Comparison of ENCODE assay signal across 28 cellular contexts in the genomic region with DNA sequence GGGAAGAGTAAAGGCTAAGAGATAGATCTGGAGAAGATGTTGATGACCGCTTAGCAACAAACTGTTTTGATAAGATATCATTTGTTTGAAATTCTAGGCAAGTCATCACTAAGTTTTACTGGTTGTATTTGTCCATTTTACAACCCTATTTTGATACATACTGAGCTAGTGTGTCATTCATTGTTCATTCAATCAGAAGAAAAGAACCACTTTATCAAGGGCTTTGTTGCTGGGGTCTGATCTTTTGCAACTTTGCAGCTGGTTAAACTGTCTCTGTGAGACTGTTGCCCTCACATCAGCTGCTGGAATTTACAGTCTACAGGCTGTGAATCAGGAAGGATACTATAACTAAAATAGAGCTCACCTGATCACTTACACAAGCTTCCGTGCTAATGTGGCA.
"Had no signal": no experiment of that assay in that cellular context is flagged by ENCODE, and none has a peak within 500 bp of the region (broad histone marks: within the 10 kb centered on the region; RNA-seq: fewer than 3 reads in every experiment).

No MANE protein-coding gene starts in this region.

- H3K36me3 ChIP-seq: transverse colon, vagina had no signal

- H3K4me1 Mint-ChIP-seq: activated B cell treated with CpG ODN at 0.5 μM for 24 hours; activated naive CD8-positive, alpha-beta T cell treated with anti-CD3 and anti-CD28 coated beads, Interleukin-2, amount 10 ng/mL, durations not matched to agents 7 days and 5 days; central memory CD8-positive, alpha-beta T cell; nephron had no signal

- H3K4me3 ChIP-seq: coronary artery, lung, skin epidermis, transverse colon, vagina had no signal

- H3K27ac ChIP-seq: coronary artery, skin epidermis, transverse colon, vagina had no signal

- DNase-seq: activated B cell treated with CpG ODN at 0.5 μM for 24 hours; activated CD4-positive, alpha-beta T cell treated with anti-CD3 and anti-CD28 coated beads for 48 hours; activated CD8-positive, alpha-beta T cell treated with anti-CD3 and anti-CD28 coated beads for 36 hours; activated naive CD4-positive, alpha-beta T cell treated with Interleukin-2 at 50 U/mL for 16 hours; activated naive CD8-positive, alpha-beta T cell treated with anti-CD3 and anti-CD28 coated beads, Interleukin-2, amount 10 ng/mL, durations not matched to agents 7 days and 5 days; activated T-cell treated with anti-CD3 and anti-CD28 coated beads, Interleukin-2, amount 50 U/mL, for 1 hour; amygdala; effector CD4-positive, alpha-beta T cell; glutamatergic neuron; hypothalamus; right cardiac atrium; stimulated activated CD4-positive, alpha-beta T cell treated with anti-CD3 and anti-CD28 coated beads, Interleukin-15, amount 100 ng/mL, for 24 hours; stimulated activated CD4-positive, alpha-beta T cell treated with anti-CD3 and anti-CD28 coated beads, Interleukin-2, amount 100 ng/mL, for 48 hours; T-helper 1 cell; T-helper 9 cell; transverse colon had no signal

- H3K9me3 ChIP-seq: transverse colon had no signal

- FAIRE-seq: keratinocyte had no signal

- H3K36me3 Mint-ChIP-seq: activated naive CD8-positive, alpha-beta T cell treated with anti-CD3 and anti-CD28 coated beads, Interleukin-2, amount 10 ng/mL, durations not matched to agents 7 days and 5 days; brain; mesothelial cell of epicardium had no signal

- H3K4me1 ChIP-seq: transverse colon, vagina had no signal

- H3K27me3 ChIP-seq: transverse colon, vagina had no signal

- H3K27me3 Mint-ChIP-seq: activated naive CD8-positive, alpha-beta T cell treated with anti-CD3 and anti-CD28 coated beads, Interleukin-2, amount 10 ng/mL, durations not matched to agents 7 days and 5 days; brain; central memory CD8-positive, alpha-beta T cell; progenitor cell of endocrine pancreas; stimulated activated naive CD8-positive, alpha-beta T cell treated with anti-CD3 and anti-CD28 coated beads, Interleukin-15, Interleukin-2, amounts not matched to agents 100 ng/mL and 50 ng/mL, for 24 hours had no signal

- H3K27ac Mint-ChIP-seq: activated B cell treated with CpG ODN at 0.5 μM for 24 hours; activated CD8-positive, alpha-beta T cell treated with anti-CD3 and anti-CD28 coated beads for 36 hours; activated naive CD8-positive, alpha-beta T cell treated with anti-CD3 and anti-CD28 coated beads, Interleukin-2, amount 10 ng/mL, durations not matched to agents 7 days and 5 days; activated T-helper 2 cell treated with anti-CD3 and anti-CD28 coated beads, Interferon-gamma antibody, Interleukin-2, Interleukin-4, amounts not matched to agents 10 μg/mL and 5 μg/mL and 100 μg/mL, durations not matched to agents 14 hours and 24 hours and 36 hours; brain; mesothelial cell of epicardium; nephron; progenitor cell of endocrine pancreas; stimulated activated naive CD8-positive, alpha-beta T cell treated with anti-CD3 and anti-CD28 coated beads, Interleukin-15, Interleukin-2, amounts not matched to agents 100 ng/mL and 50 ng/mL, for 24 hours had no signal

- H3K4me3 Mint-ChIP-seq: activated B cell treated with CpG ODN at 0.5 μM for 24 hours; activated CD8-positive, alpha-beta T cell treated with anti-CD3 and anti-CD28 coated beads for 36 hours; activated naive CD8-positive, alpha-beta T cell treated with anti-CD3 and anti-CD28 coated beads, Interleukin-2, amount 10 ng/mL, durations not matched to agents 7 days and 5 days; brain; central memory CD8-positive, alpha-beta T cell; mesothelial cell of epicardium; nephron; stimulated activated naive CD8-positive, alpha-beta T cell treated with anti-CD3 and anti-CD28 coated beads, Interleukin-15, Interleukin-2, amounts not matched to agents 100 ng/mL and 50 ng/mL, for 24 hours had no signal
